In the genomic region with DNA sequence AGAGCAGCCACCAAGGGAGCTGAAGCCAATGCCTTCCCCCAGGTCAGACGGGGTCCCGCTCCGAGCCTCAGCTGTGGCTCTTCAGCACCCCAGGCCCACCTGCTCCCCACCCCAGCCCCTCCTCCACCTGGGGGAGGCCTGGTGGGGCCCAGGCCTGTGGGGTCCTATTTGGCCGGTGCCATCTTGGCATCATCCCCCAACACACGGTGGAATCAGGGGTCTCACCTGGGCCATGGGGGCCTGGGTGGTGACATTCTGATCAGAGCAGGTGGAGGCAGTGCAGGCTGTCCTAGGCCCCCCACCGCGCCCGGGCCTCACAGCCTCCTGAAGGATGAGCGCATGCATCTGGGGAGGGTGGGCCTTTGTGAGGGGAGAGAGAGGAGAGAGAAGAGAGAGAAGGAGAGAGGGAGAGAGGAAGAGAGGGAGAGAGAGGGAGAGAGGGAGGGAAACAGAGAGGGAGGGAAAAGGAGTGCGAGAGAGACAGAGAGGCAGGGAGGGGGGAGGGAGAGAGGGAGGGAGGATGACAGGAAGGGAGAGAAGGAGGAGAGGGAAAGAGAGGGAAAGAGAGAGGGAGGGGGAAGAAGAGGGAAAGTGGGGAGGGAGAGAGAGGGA, we compare ENCODE assay signal across 20 cellular contexts. TPM values are rescaled to one million over a fixed set of nuclear protein-coding genes. Genes with fewer than 3 reads are reported as not detected.
DNase-seq lines count a peak whose midpoint lies in the region; ATAC-seq and TF ChIP-seq lines count a peak whose summit lies in the region.
"Had no signal": no experiment of that assay in that cellular context is flagged by ENCODE, and none has a peak within 500 bp of the region (broad histone marks: within the 10 kb centered on the region; RNA-seq: fewer than 3 reads in every experiment).

No MANE protein-coding gene starts in this region.

- POLR2A ChIA-PET in HEK293 (lab: Yijun Ruan, JAX) = interaction anchor here (0.7 kb wide), 1 partner anchor 796 kb away, joined by 7 read pairs; no protein-coding TSS in a partner anchor

- ATAC-seq in GM23338 (no peak), HG03280 (IDR thresholded peaks at IDR 0.05; ENCODE audit: unreplicated experiment) (no peak), GM19463 (IDR thresholded peaks at IDR 0.05; ENCODE audit: unreplicated experiment) (no peak)

- H3K36me3 ChIP-seq in GM23338 (ENCODE audit: insufficient read depth) = no peaks in the 10 kb centered on the region
- H3K36me3 ChIP-seq in HEK293 (ENCODE audit: control insufficient read depth in 2 of 2, insufficient read depth in 1 of 2, low read length in 2 of 2) = no peaks in the 10 kb centered on the region
- H3K36me3 ChIP-seq in mesendoderm (ENCODE audit: control insufficient read depth, insufficient read depth, low read length) = no peaks in the 10 kb centered on the region
- H3K36me3 ChIP-seq: HAP-1 had no signal

- H3K4me3 Mint-ChIP-seq in GM23338 (no peak overlapping the region), H9 (no peak overlapping the region)
- H3K4me3 Mint-ChIP-seq: CD4-positive, alpha-beta memory T cell had no signal

- no peak overlapping the region for H2BK15ac ChIP-seq in mesendoderm (replicated peaks; ENCODE audit: low read depth)
- no peak overlapping the region for H2BK15ac ChIP-seq in H9 (ENCODE audit: low read depth, low read length)

- no peak overlapping the region for H2AFZ ChIP-seq in GM23338
- H2AFZ ChIP-seq in H9 (ENCODE audit: low read length) = no peak overlapping the region

- H3K9ac ChIP-seq in mesendoderm (ENCODE audit: low read length) = no peak overlapping the region
- H3K9ac ChIP-seq in H9 (ENCODE audit: extremely low read depth, insufficient read length, low read length) = no peak overlapping the region

- H4K20me1 ChIP-seq in GM23338 (replicated peaks; ENCODE audit: insufficient read depth) = no peaks in the 10 kb centered on the region
- no peaks in the 10 kb centered on the region for H4K20me1 ChIP-seq in H9 (ENCODE audit: control insufficient read depth, insufficient read depth, insufficient read length)

- H3K27ac Mint-ChIP-seq in GM23338 (no peak overlapping the region), H9 (no peak overlapping the region)
- H3K27ac Mint-ChIP-seq: CD4-positive, alpha-beta memory T cell had no signal

- no peaks in the 10 kb centered on the region for H3K79me2 ChIP-seq in GM23338 (replicated peaks; ENCODE audit: insufficient read depth)
- H3K79me2 ChIP-seq in mesendoderm (ENCODE audit: control insufficient read depth, insufficient read depth, low read length) = no peaks in the 10 kb centered on the region
- no peaks in the 10 kb centered on the region for H3K79me2 ChIP-seq in H9 (ENCODE audit: insufficient read depth, low read length)

- no peak overlapping the region for H3K56ac ChIP-seq in mesendoderm (ENCODE audit: low read length)
- no peak overlapping the region for H3K56ac ChIP-seq in H9 (ENCODE audit: insufficient read length, low read depth, low read length)

- H4K8ac ChIP-seq in mesendoderm (ENCODE audit: low read depth, low read length) (no peak overlapping the region), H9 (replicated peaks; ENCODE audit: insufficient read length, low read depth, low read length) (no peak overlapping the region)

- CTCF ChIA-PET in HEK293 (lab: Yijun Ruan, JAX) = interaction anchor here (0.7 kb wide), 1 partner anchor 430 kb away, joined by 4 read pairs; no protein-coding TSS in a partner anchor

- no peak overlapping the region for H3K23ac ChIP-seq in mesendoderm (ENCODE audit: low read length)
- no peak overlapping the region for H3K23ac ChIP-seq in H9 (ENCODE audit: insufficient read length, low read depth, low read length)

- no peak overlapping the region for H3K18ac ChIP-seq in mesendoderm (ENCODE audit: low read length)
- H3K18ac ChIP-seq in H9 (ENCODE audit: insufficient read length, low read depth, low read length) = no peak overlapping the region

- H2BK20ac ChIP-seq in H9 (ENCODE audit: low read depth, low read length, poor library complexity, severe bottlenecking) = no peak overlapping the region

- DNase-seq in GM23338 (ENCODE audit: low spot score) = peak; percentile 37
- DNase-seq in mesendoderm = peak; percentile 26
- no peak for DNase-seq in H9
- DNase-seq: C1 segment of cervical spinal cord; Calu3; CD4-positive, alpha-beta memory T cell; COR-L47; DMS53; DMS79 treated with DMSO at 0.1 percent for 48 hours; GF-D8 had no signal

- H3K9me3 Mint-ChIP-seq in GM23338 (no peaks in the 10 kb centered on the region), H9 (no peaks in the 10 kb centered on the region)
- H3K9me3 Mint-ChIP-seq: CD4-positive, alpha-beta memory T cell had no signal

- H3F3A ChIP-seq in GM23338 (replicated peaks; ENCODE audit: low read depth) = 0 out of 2 replicates have a peak, but pooled peaks cover 2% of the 10 kb centered on the region

- H3K14ac ChIP-seq in H9 (ENCODE audit: insufficient read depth, low read length) = no peak overlapping the region

- no peak overlapping the region for H3T11ph ChIP-seq in H9 (ENCODE audit: low read length)

- H3K27me3 ChIP-seq in GM23338 (ENCODE audit: insufficient read depth) (no peaks in the 10 kb centered on the region), mesendoderm (ENCODE audit: insufficient read depth, low read length, poor library complexity) (no peaks in the 10 kb centered on the region), H9 (ENCODE audit: insufficient read depth, low read length) (no peaks in the 10 kb centered on the region)

- H3K79me1 ChIP-seq in mesendoderm (ENCODE audit: low read length) = no peaks in the 10 kb centered on the region
- no peaks in the 10 kb centered on the region for H3K79me1 ChIP-seq in H9 (ENCODE audit: insufficient read depth, low read depth, low read length, poor library complexity, severe bottlenecking)

- H3K4ac ChIP-seq in mesendoderm (ENCODE audit: low read depth, low read length) (no peak overlapping the region), H9 (ENCODE audit: low read depth, low read length) (no peak overlapping the region)

- no peaks in the 10 kb centered on the region for H3K23me2 ChIP-seq in H9 (ENCODE audit: insufficient read length, low read depth, low read length, poor library complexity, severe bottlenecking)

- H3K4me2 ChIP-seq in GM23338 = no peak overlapping the region
- H3K4me2 ChIP-seq in mesendoderm (ENCODE audit: low read length) = no peak overlapping the region
- no peak overlapping the region for H3K4me2 ChIP-seq in H9 (ENCODE audit: insufficient read depth, insufficient read length, low read length)

- H3K4me1 Mint-ChIP-seq in GM23338 (peaks cover 2% of the 10 kb centered on the region; the same call in 1 of the 3 replicates), H9 (peaks cover 0 to 16% of the 10 kb centered on the region in 2 experiments; a peak in 2 of 4 replicates)
- H3K4me1 Mint-ChIP-seq: CD4-positive, alpha-beta memory T cell had no signal

- H3K27me3 Mint-ChIP-seq in GM23338 (ENCODE audit: insufficient read depth, low read depth, poor library complexity) = peaks cover 6% of the 10 kb centered on the region
- peaks cover 12% of the 10 kb centered on the region for H3K27me3 Mint-ChIP-seq in H9 (ENCODE audit: low read depth)

- H2BK12ac ChIP-seq in H9 (ENCODE audit: insufficient read length, low read depth, low read length) = no peak overlapping the region

- no peak overlapping the region for H2AK5ac ChIP-seq in mesendoderm (ENCODE audit: low read length)
- no peak overlapping the region for H2AK5ac ChIP-seq in H9 (ENCODE audit: insufficient read length, low read length)

- H4K5ac ChIP-seq in mesendoderm (ENCODE audit: low read length) = no peak overlapping the region
- H4K5ac ChIP-seq in H9 (ENCODE audit: insufficient read length, low read depth, low read length) = no peak overlapping the region

- no CpG with 5 or more reads among the region's 10 CpGs for WGBS in mesendoderm (ENCODE audit: extremely low coverage, insufficient coverage, low lambda C conversion rate)
- WGBS in H9 (ENCODE audit: extremely low coverage, insufficient read length, low lambda C conversion rate) = no CpG with 5 or more reads among the region's 10 CpGs

- TF ChIP-seq CTCF in GM23338 (conservative IDR thresholded peaks at IDR 0.05; ENCODE audit: low read depth in 2 of 2) (no peak), HEK293 (tag by site-specific recombination; IDR thresholded peaks at IDR 0.05) (no peak), H9 (conservative IDR thresholded peaks at IDR 0.05) (no peak)

- no peaks in the 10 kb centered on the region for H3K9me2 ChIP-seq in GM23338 (ENCODE audit: insufficient read depth)

- H4K91ac ChIP-seq in H9 (ENCODE audit: insufficient read length, low read depth, low read length) = no peak overlapping the region

- H2BK5ac ChIP-seq in mesendoderm (ENCODE audit: low read length) (no peak overlapping the region), H9 (ENCODE audit: insufficient read length, low read length) (no peak overlapping the region)

- no peak overlapping the region for H2BK120ac ChIP-seq in mesendoderm (ENCODE audit: low read depth, low read length)
- no peak overlapping the region for H2BK120ac ChIP-seq in H9 (ENCODE audit: low read depth, low read length, poor library complexity, severe bottlenecking)

- no peaks in the 10 kb centered on the region for H3K9me3 ChIP-seq in HEK293 (ENCODE audit: control insufficient read depth, insufficient read depth, low read depth, low read length)
- no peaks in the 10 kb centered on the region for H3K9me3 ChIP-seq in H9 (ENCODE audit: control insufficient read depth, low read depth, low read length)
- H3K9me3 ChIP-seq: HAP-1 had no signal

- H3K36me3 Mint-ChIP-seq in GM23338 (ENCODE audit: low read depth) = no peaks in the 10 kb centered on the region
- H3K36me3 Mint-ChIP-seq in H9 (ENCODE audit: insufficient read depth in 1 of 3, low read depth in 3 of 3) = no peaks in the 10 kb centered on the region
- H3K36me3 Mint-ChIP-seq: CD4-positive, alpha-beta memory T cell had no signal

- H3K4me1 ChIP-seq in GM23338 (ENCODE audit: insufficient read depth) (no peaks in the 10 kb centered on the region), HEK293 (ENCODE audit: control insufficient read depth, insufficient read depth, low read length) (no peaks in the 10 kb centered on the region), mesendoderm (ENCODE audit: control insufficient read depth, low read depth, low read length) (peaks cover 1% of the 10 kb centered on the region), H9 (ENCODE audit: insufficient read depth, low read length) (no peaks in the 10 kb centered on the region)
- H3K4me1 ChIP-seq: HAP-1 had no signal

- H3K4me3 ChIP-seq in GM23338 (no peak overlapping the region), HEK293 (ENCODE audit: low read depth, low read length) (no peak overlapping the region), mesendoderm (ENCODE audit: low read length) (no peak overlapping the region)
- H3K4me3 ChIP-seq: HAP-1 had no signal

- H3K27ac ChIP-seq in GM23338 (ENCODE audit: low read depth) = no peak overlapping the region
- H3K27ac ChIP-seq in HEK293 (ENCODE audit: extremely low read depth, low read depth, low read length) = no peak overlapping the region
- H3K27ac ChIP-seq in mesendoderm (ENCODE audit: low read depth, low read length) = no peak overlapping the region
- H3K27ac ChIP-seq in H9 (ENCODE audit: insufficient read length, low read depth, low read length) = no peak overlapping the region

RNA-seq across cellular contexts. Expression of a gene that starts 23.9 kb away (rescaled TPM):
- total RNA-seq in GM23338 (2014; rRNA removed; shearing (Covaris generic)) = 0.66 and 1.1 TPM in 2 replicates
- polyA plus RNA-seq in GM23338 (2016; fragmentation: Nextera tagmentation; extraction: Ambion mirVana) = 0.10 and 0.64 TPM in 2 replicates
- polyA plus RNA-seq in mesendoderm (2013, experiment 1 of 2) = 0.31 TPM
- polyA plus RNA-seq in mesendoderm (2013, experiment 2 of 2) = 0.36 TPM
- 0.20 and 0.28 TPM in 2 replicates for total RNA-seq in H9 (2021)
- total RNA-seq: A172; A673; CD4-positive, alpha-beta memory T cell; Daoy; G401; H4 had no signal
- polyA plus RNA-seq: BJ; CD4-positive, alpha-beta memory T cell had no signal

RNA-seq across cellular contexts. Expression of a gene that starts 24.5 kb away (rescaled TPM):
- 0.73 and 1.2 TPM in 2 replicates for total RNA-seq in GM23338 (2014; rRNA removed; shearing (Covaris generic))
- polyA plus RNA-seq in GM23338 (2016; fragmentation: Nextera tagmentation; extraction: Ambion mirVana) = 0.31 and 0.60 TPM in 2 replicates
- 0.07 TPM for polyA plus RNA-seq in mesendoderm (2013, experiment 1 of 2)
- 0.10 TPM for polyA plus RNA-seq in mesendoderm (2013, experiment 2 of 2)
- total RNA-seq in H9 (2021) = 0.24 and 0.39 TPM in 2 replicates
- total RNA-seq: A673; Calu3; CD4-positive, alpha-beta memory T cell; Daoy had no signal
- polyA plus RNA-seq: BJ; CD4-positive, alpha-beta memory T cell had no signal

RNA-seq across cellular contexts. Expression of a gene that starts 44.2 kb away (rescaled TPM):
- 12.6 and 12.7 TPM in 2 replicates for total RNA-seq in GM23338 (2014; rRNA removed; shearing (Covaris generic))
- polyA plus RNA-seq in GM23338 (2016; fragmentation: Nextera tagmentation; extraction: Ambion mirVana) = 4.3 and 5.1 TPM in 2 replicates
- 4.4 TPM for polyA plus RNA-seq in mesendoderm (2013, experiment 1 of 2)
- polyA plus RNA-seq in mesendoderm (2013, experiment 2 of 2) = 4.3 TPM
- 10.8 and 11.0 TPM in 2 replicates for total RNA-seq in H9 (2021)
